Comparison of ENCODE assay signal across 23 cellular contexts in genomic region chr6:159433550-159433949, GRCh38.
DNase-seq lines count a peak whose midpoint lies in the region; ATAC-seq, FAIRE-seq and TF ChIP-seq lines count a peak whose summit lies in the region.
"Had no signal": no experiment of that assay in that cellular context is flagged by ENCODE, and none has a peak within 500 bp of the region (broad histone marks: within the 10 kb centered on the region; RNA-seq: fewer than 3 reads in every experiment).

No MANE protein-coding gene starts in this region.

- POLR2A ChIA-PET in HepG2 (lab: Yijun Ruan, JAX) (no interaction called here), K562 (lab: Yijun Ruan, JAX) (no interaction called here)

- peaks cover 35% of the 10 kb centered on the region for H3K9me3 ChIP-seq in HepG2 (ENCODE audit: low read length)
- peaks cover 0 to 6% (median 3%) of the 10 kb centered on the region in 4 donors for H3K9me3 ChIP-seq in right lobe of liver
- no peaks in the 10 kb centered on the region for H3K9me3 ChIP-seq in K562 (replicated peaks; ENCODE audit: control insufficient read depth, insufficient read depth, low read depth, low read length)
- H3K9me3 ChIP-seq in neural progenitor cell (ENCODE audit: low read depth): peaks cover 8% of the 10 kb centered on the region
- peaks cover 0 to 39% (median 0%) of the 10 kb centered on the region in 3 donors for H3K9me3 ChIP-seq in gastroesophageal sphincter

- H4K20me1 ChIP-seq in HepG2 (ENCODE audit: insufficient read depth, low read length) (no peaks in the 10 kb centered on the region), K562 (replicated peaks; ENCODE audit: control insufficient read depth, insufficient read depth, low read length) (no peaks in the 10 kb centered on the region), neural progenitor cell (ENCODE audit: low read depth) (no peaks in the 10 kb centered on the region)
- H4K20me1 ChIP-seq: BLaER1 treated with 17β-estradiol and CSF1 and Interleukin-3, amounts not matched to agents 10 nM and 100 nM had no signal

- DNase-seq in activated naive CD4-positive, alpha-beta T cell treated with anti-CD3 and anti-CD28 coated beads, Interleukin-2, amount 10 ng/mL, durations not matched to agents 7 days and 5 days: no peak
- DNase-seq in activated naive CD4-positive, alpha-beta T cell treated with Interleukin-2 at 50 U/mL for 16 hours: no peak
- no peak for DNase-seq in HepG2 (ENCODE audit: low spot score)
- no peak for DNase-seq in right lobe of liver
- DNase-seq in K562 (ENCODE audit: extremely low read depth in 1 of 4, low spot score in 3 of 4): no peak
- DNase-seq in neural progenitor cell (ENCODE audit: low spot score): no peak
- DNase-seq in NCI-H748 treated with DMSO at 0.1 percent for 48 hours (lab: John Stamatoyannopoulos, UW): no peak
- DNase-seq: AML-193; Caco-2; Calu3; CD4-positive, alpha-beta T cell; CD8-positive, alpha-beta T cell; DMS79 treated with DMSO at 0.1 percent for 48 hours; GF-D8 had no signal

- FAIRE-seq in HepG2 (lab: Jason Lieb, UNC): no peak
- no peak for FAIRE-seq in K562 (lab: Jason Lieb, UNC)
- FAIRE-seq: A549, D721Med, G401.6, GM12891 had no signal

- no peaks in the 10 kb centered on the region for H3F3A ChIP-seq in neural progenitor cell (ENCODE audit: low read depth)

- no peaks in the 10 kb centered on the region for H3K4me1 Mint-ChIP-seq in activated naive CD4-positive, alpha-beta T cell treated with anti-CD3 and anti-CD28 coated beads, Interleukin-2, amount 10 ng/mL, durations not matched to agents 7 days and 5 days
- H3K4me1 Mint-ChIP-seq in neural progenitor cell: peaks cover 2% of the 10 kb centered on the region
- H3K4me1 Mint-ChIP-seq: B cell had no signal

- in situ Hi-C loops in HepG2 (cut with HindIII; ENCODE audit: extremely low pct_ligation_motif_present, low pct_unique_long_range_greater_than_20kb): no loop called here
- in situ Hi-C loops in K562 (cut with MboI): no loop called here

- 64% methylated on average over 4 of the region's 4 CpGs for WGBS in HepG2 (ENCODE audit: low lambda C conversion rate)
- WGBS in right lobe of liver (ENCODE audit: insufficient coverage, low coverage, low lambda C conversion rate, missing lambda C conversion rate): 89% methylated on average over 4 of the region's 4 CpGs
- 1% methylated on average over 4 of the region's 4 CpGs for WGBS in K562 (ENCODE audit: insufficient coverage, low coverage, missing lambda C conversion rate)
- WGBS in gastroesophageal sphincter (ENCODE audit: low coverage in 1 of 2), 2 donors: 94 to 95% methylated on average over 4 of the region's 4 CpGs

- BruUV-seq in HepG2 (replicated peaks; lab: Mats Ljungman, UMichigan) (no TSS peak), K562 (replicated peaks; lab: Mats Ljungman, UMichigan) (no TSS peak)

- TF ChIP-seq EP300 in HepG2 (IDR thresholded peaks at IDR 0.05; ENCODE audit: low read depth in 2 of 2, low read length in 2 of 2): no peak
- no peak for TF ChIP-seq EP300 in HepG2 (CRISPR knock-in tag; IDR thresholded peaks at IDR 0.05; ENCODE audit: borderline replicate concordance)
- no peak for TF ChIP-seq EP300 in K562 (IDR thresholded peaks at IDR 0.05; ENCODE audit: low read length)
- TF ChIP-seq EP300 in gastroesophageal sphincter (IDR thresholded peaks at IDR 0.05): no peak

- TF ChIP-seq CTCF in HepG2 (CRISPR knock-in tag; IDR thresholded peaks at IDR 0.05) (no peak), right lobe of liver (IDR thresholded peaks at IDR 0.05) (no peak), K562 (IDR thresholded peaks at IDR 0.05 in 2 of 3, conservative IDR thresholded peaks at IDR 0.05 in 1 of 3; ENCODE audit: insufficient read depth in 2 of 3, low read depth in 1 of 3, low read length in 3 of 3) (no peak), neural progenitor cell (IDR thresholded peaks at IDR 0.05) (no peak), gastroesophageal sphincter (IDR thresholded peaks at IDR 0.05) (no peak)

- no peaks in the 10 kb centered on the region for H3K79me2 ChIP-seq in HepG2 (ENCODE audit: insufficient read depth, low read length)
- no peaks in the 10 kb centered on the region for H3K79me2 ChIP-seq in K562 (ENCODE audit: control insufficient read depth, insufficient read depth, low read length)
- no peaks in the 10 kb centered on the region for H3K79me2 ChIP-seq in neural progenitor cell (ENCODE audit: low read depth)

- ATAC-seq in HepG2 (no peak), right lobe of liver (no peak), K562 (no peak), gastroesophageal sphincter (no peak)
- ATAC-seq: A549; CD8-positive, alpha-beta T cell had no signal

- CTCF ChIA-PET in activated naive CD4-positive, alpha-beta T cell treated with anti-CD3 and anti-CD28 coated beads, Interleukin-2, amount 10 ng/mL, durations not matched to agents 7 days and 5 days (lab: Charles Lee): no interaction called here
- CTCF ChIA-PET in HepG2 (lab: Yijun Ruan, JAX; ENCODE audit: low intra/inter-chr PET ratio, low total read pairs): no interaction called here
- CTCF ChIA-PET in K562 (lab: Yijun Ruan, JAX; ENCODE audit: low intra/inter-chr PET ratio): no interaction called here

- H3K27me3 ChIP-seq in HepG2 (ENCODE audit: control insufficient read depth in 1 of 2, insufficient read depth in 2 of 2, low read length in 2 of 2) (peaks cover 2 to 16% of the 10 kb centered on the region in 2 experiments; a peak in 2 of 5 replicates), right lobe of liver (no peaks in the 10 kb centered on the region), K562 (ENCODE audit: control insufficient read depth in 2 of 2, insufficient read depth in 2 of 2, low read length in 2 of 2) (peaks cover 0 to 23% of the 10 kb centered on the region in 2 experiments; a peak in 3 of 5 replicates), neural progenitor cell (no peaks in the 10 kb centered on the region), gastroesophageal sphincter (peaks cover 10% of the 10 kb centered on the region)
- H3K27me3 ChIP-seq: BLaER1 treated with 17β-estradiol and CSF1 and Interleukin-3, amounts not matched to agents 10 nM and 100 nM had no signal

- H3K27ac ChIP-seq in HepG2 (ENCODE audit: extremely low read length, insufficient read depth, low read length): no peak overlapping the region
- no peak overlapping the region for H3K27ac ChIP-seq in right lobe of liver
- H3K27ac ChIP-seq in K562 (ENCODE audit: extremely low read depth, low read depth, low read length): no peak overlapping the region
- H3K27ac ChIP-seq in neural progenitor cell: no peak overlapping the region
- no peak overlapping the region for H3K27ac ChIP-seq in gastroesophageal sphincter
- H3K27ac ChIP-seq: 22Rv1; A549; BLaER1 treated with 17β-estradiol and CSF1 and Interleukin-3, amounts not matched to agents 10 nM and 100 nM; C4-2B had no signal

- H3K4me1 ChIP-seq in HepG2 (ENCODE audit: insufficient read depth, low read length): no peaks in the 10 kb centered on the region
- peaks cover 0 to 8% (median 0%) of the 10 kb centered on the region in 4 donors for H3K4me1 ChIP-seq in right lobe of liver
- H3K4me1 ChIP-seq in K562 (replicated peaks in 1 of 2; ENCODE audit: control insufficient read depth in 2 of 2, insufficient read depth in 2 of 2, low read length in 2 of 2): no peaks in the 10 kb centered on the region
- H3K4me1 ChIP-seq in neural progenitor cell: no peaks in the 10 kb centered on the region
- no peaks in the 10 kb centered on the region for H3K4me1 ChIP-seq in gastroesophageal sphincter
- H3K4me1 ChIP-seq: A549; BLaER1 treated with 17β-estradiol and CSF1 and Interleukin-3, amounts not matched to agents 10 nM and 100 nM; Caco-2 had no signal

- peaks cover 18% of the 10 kb centered on the region for H3K9me3 Mint-ChIP-seq in activated naive CD4-positive, alpha-beta T cell treated with anti-CD3 and anti-CD28 coated beads, Interleukin-2, amount 10 ng/mL, durations not matched to agents 7 days and 5 days
- peaks cover 13% of the 10 kb centered on the region for H3K9me3 Mint-ChIP-seq in neural progenitor cell

- no peak overlapping the region for H3K4me3 Mint-ChIP-seq in activated naive CD4-positive, alpha-beta T cell treated with anti-CD3 and anti-CD28 coated beads, Interleukin-2, amount 10 ng/mL, durations not matched to agents 7 days and 5 days
- peak overlapping the region; percentile 46 for H3K4me3 Mint-ChIP-seq in neural progenitor cell
- H3K4me3 Mint-ChIP-seq: B cell; CD4-positive, alpha-beta T cell; CD8-positive, alpha-beta T cell had no signal

- intact Hi-C loops in HepG2 (cut with micrococcal nuclease; ENCODE audit: unreplicated experiment) (no loop called here), right lobe of liver (cut with DNase I) (no loop called here), K562 (cut with micrococcal nuclease) (no loop called here)

- TF ChIP-seq RAD21 in HepG2 (CRISPR knock-in tag; IDR thresholded peaks at IDR 0.05) (no peak), K562 (CRISPR knock-in tag; conservative IDR thresholded peaks at IDR 0.05 in 1 of 2, IDR thresholded peaks at IDR 0.05 in 1 of 2) (no peak)

- H3K4me3 ChIP-seq in HepG2 (replicated peaks in 1 of 3; ENCODE audit: insufficient read depth in 1 of 3, low read depth in 2 of 3, low read length in 3 of 3) (no peak overlapping the region), right lobe of liver (no peak overlapping the region), K562 (no peak overlapping the region), neural progenitor cell (no peak overlapping the region), gastroesophageal sphincter (no peak overlapping the region)
- H3K4me3 ChIP-seq: A549; BLaER1 treated with 17β-estradiol and CSF1 and Interleukin-3, amounts not matched to agents 10 nM and 100 nM had no signal

- H3K36me3 ChIP-seq in HepG2 (replicated peaks in 1 of 2; ENCODE audit: control insufficient read depth in 1 of 2, insufficient read depth in 2 of 2, low read length in 2 of 2): no peaks in the 10 kb centered on the region
- H3K36me3 ChIP-seq in right lobe of liver: no peaks in the 10 kb centered on the region
- no peaks in the 10 kb centered on the region for H3K36me3 ChIP-seq in K562 (ENCODE audit: control insufficient read depth, insufficient read depth, low read length)
- H3K36me3 ChIP-seq in neural progenitor cell: no peaks in the 10 kb centered on the region
- H3K36me3 ChIP-seq in gastroesophageal sphincter: no peaks in the 10 kb centered on the region
- H3K36me3 ChIP-seq: BLaER1 treated with 17β-estradiol and CSF1 and Interleukin-3, amounts not matched to agents 10 nM and 100 nM had no signal

- no peak overlapping the region for H2AFZ ChIP-seq in HepG2 (ENCODE audit: low read length)
- no peak overlapping the region for H2AFZ ChIP-seq in K562 (ENCODE audit: low read depth, low read length)
- no peak overlapping the region for H2AFZ ChIP-seq in neural progenitor cell (replicated peaks)

- H3K27ac Mint-ChIP-seq in activated naive CD4-positive, alpha-beta T cell treated with anti-CD3 and anti-CD28 coated beads, Interleukin-2, amount 10 ng/mL, durations not matched to agents 7 days and 5 days: peak overlapping the region; percentile 42
- no peak overlapping the region for H3K27ac Mint-ChIP-seq in neural progenitor cell
- H3K27ac Mint-ChIP-seq: B cell; CD4-positive, alpha-beta T cell; CD8-positive, alpha-beta T cell had no signal

- H3K4me2 ChIP-seq in HepG2 (ENCODE audit: low read depth, low read length) (no peak overlapping the region), K562 (ENCODE audit: insufficient read depth, low read length) (no peak overlapping the region), neural progenitor cell (no peak overlapping the region)
- H3K4me2 ChIP-seq: A549; BLaER1 treated with 17β-estradiol and CSF1 and Interleukin-3, amounts not matched to agents 10 nM and 100 nM had no signal

- H3K9ac ChIP-seq in HepG2 (ENCODE audit: insufficient read depth, low read depth, low read length) (no peak overlapping the region), K562 (ENCODE audit: insufficient read depth in 1 of 2, low read depth in 2 of 2, low read length in 2 of 2) (no peak overlapping the region), neural progenitor cell (no peak overlapping the region)
- H3K9ac ChIP-seq: BLaER1 treated with 17β-estradiol and CSF1 and Interleukin-3, amounts not matched to agents 10 nM and 100 nM had no signal

- no peak for TF ChIP-seq POLR2A in HepG2 (IDR thresholded peaks at IDR 0.05; ENCODE audit: insufficient read depth in 1 of 2, low read depth in 2 of 2, low read length in 2 of 2)
- TF ChIP-seq POLR2A in right lobe of liver (IDR thresholded peaks at IDR 0.05): no peak
- TF ChIP-seq POLR2A in K562 (conservative IDR thresholded peaks at IDR 0.05): no peak
- no peak for TF ChIP-seq POLR2A in gastroesophageal sphincter (IDR thresholded peaks at IDR 0.05)

- H3K9me1 ChIP-seq in K562 (ENCODE audit: control insufficient read depth, insufficient read depth, low read length): no peaks in the 10 kb centered on the region

- peaks cover 8% of the 10 kb centered on the region for H3K27me3 Mint-ChIP-seq in activated naive CD4-positive, alpha-beta T cell treated with anti-CD3 and anti-CD28 coated beads, Interleukin-2, amount 10 ng/mL, durations not matched to agents 7 days and 5 days
- peaks cover 3% of the 10 kb centered on the region for H3K27me3 Mint-ChIP-seq in neural progenitor cell (ENCODE audit: insufficient read depth, low read depth)

- peaks cover 2% of the 10 kb centered on the region for H3K36me3 Mint-ChIP-seq in activated naive CD4-positive, alpha-beta T cell treated with anti-CD3 and anti-CD28 coated beads, Interleukin-2, amount 10 ng/mL, durations not matched to agents 7 days and 5 days
- no peaks in the 10 kb centered on the region for H3K36me3 Mint-ChIP-seq in neural progenitor cell
- H3K36me3 Mint-ChIP-seq: CD8-positive, alpha-beta T cell had no signal
